Comparison of ENCODE assay signal across 4 cellular contexts in the genomic region with DNA sequence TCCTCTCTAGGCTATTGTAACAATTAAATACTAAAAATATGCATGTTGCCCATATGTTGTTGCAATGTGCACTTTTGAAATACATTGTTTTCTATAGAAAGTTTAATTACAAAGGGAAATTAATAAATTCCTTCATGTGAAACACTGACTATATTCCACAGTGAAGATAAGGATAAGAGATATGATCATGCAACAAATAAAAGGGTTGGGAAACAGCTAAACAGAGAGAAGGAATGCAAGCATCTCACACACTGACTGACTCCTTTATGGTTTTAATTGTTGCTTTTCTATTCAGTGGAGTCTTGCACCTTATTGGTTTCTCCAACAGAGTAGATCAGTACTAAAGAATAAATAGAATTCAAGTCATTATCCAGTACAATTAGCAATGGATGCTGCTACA.
"Had no signal": no experiment of that assay in that cellular context is flagged by ENCODE, and none has a peak within 500 bp of the region (broad histone marks: within the 10 kb centered on the region; RNA-seq: fewer than 3 reads in every experiment).

No MANE protein-coding gene starts in this region.

- H3K4me3 ChIP-seq: GM23338 had no signal

- DNase-seq: H9, HCEC 1CT, KBM-7 had no signal

- ATAC-seq: GM23338 had no signal

- H3K4me2 ChIP-seq: GM23338 had no signal

- H2AFZ ChIP-seq: GM23338 had no signal
